29 cellular contexts compared by ENCODE assay signal in genomic region chr14:101616202-101616601, GRCh38.
"Had no signal": no experiment of that assay in that cellular context is flagged by ENCODE, and none has a peak within 500 bp of the region (broad histone marks: within the 10 kb centered on the region; RNA-seq: fewer than 3 reads in every experiment).

No MANE protein-coding gene starts in this region.

- DNase-seq: stimulated activated CD4-positive, alpha-beta T cell treated with anti-CD3 and anti-CD28 coated beads, Interleukin-2, amount 100 ng/mL, for 48 hours; stimulated activated CD4-positive, alpha-beta T cell treated with anti-CD3 and anti-CD28 coated beads, Interleukin-4, amount 100 ng/mL, for 1 hour; stimulated activated CD4-positive, alpha-beta T cell treated with anti-CD3 and anti-CD28 coated beads, Interleukin-4, amount 100 ng/mL, for 24 hours; stimulated activated CD4-positive, alpha-beta T cell treated with anti-CD3 and anti-CD28 coated beads, Interleukin-4, amount 100 ng/mL, for 4 hours; stimulated activated CD8-positive, alpha-beta memory T cell treated with anti-CD3 and anti-CD28 coated beads, Interleukin-4, amount 100 ng/mL, for 48 hours; stimulated activated naive B cell treated with anti-CD40 and anti-IgM and Interleukin-4, amounts not matched to agents 10 μg/mL and 1 μg/mL and 100 μg/mL, for 72 hours; stimulated activated naive CD4-positive, alpha-beta T cell; stimulated activated naive CD4-positive, alpha-beta T cell treated with Interleukin-2 at 50 U/mL for 16 hours; stimulated activated naive CD8-positive, alpha-beta T cell treated with anti-CD3 and anti-CD28 coated beads, Interleukin-15, amount 100 ng/mL, for 72 hours; stimulated activated naive CD8-positive, alpha-beta T cell treated with anti-CD3 and anti-CD28 coated beads, Interleukin-15, Interleukin-2, amounts not matched to agents 100 U/mL and 50 U/mL, for 24 hours; stomach; substantia nigra; testis; thyroid gland; tibial artery; transverse colon; trophoblast cell; upper lobe of left lung; upper lobe of right lung; uterus had no signal

- H3K4me1 Mint-ChIP-seq: stimulated activated effector memory CD8-positive, alpha-beta T cell treated with anti-CD3 and anti-CD28 coated beads, Interleukin-12 subunit alpha, Interleukin-12 subunit beta, amount 100 ng/mL, for 72 hours; stimulated activated memory B cell treated with anti-CD40 and anti-IgM and Interleukin-4, amounts not matched to agents 10 μg/mL and 1 μg/mL and 100 μg/mL, for 72 hours; stimulated activated naive B cell treated with anti-CD40 and anti-IgM and Interleukin-4, amounts not matched to agents 10 μg/mL and 1 μg/mL and 100 μg/mL, for 72 hours; stimulated activated naive CD8-positive, alpha-beta T cell treated with anti-CD3 and anti-CD28 coated beads, Interleukin-15, amount 100 ng/mL, for 72 hours had no signal

- ATAC-seq: stimulated activated effector memory CD8-positive, alpha-beta T cell treated with anti-CD3 and anti-CD28 coated beads, Interleukin-12 subunit alpha, Interleukin-12 subunit beta, amount 100 ng/mL, for 72 hours; stimulated activated memory B cell treated with anti-CD40 and anti-IgM and Interleukin-4, amounts not matched to agents 10 μg/mL and 1 μg/mL and 100 μg/mL, for 72 hours; stimulated activated naive B cell treated with anti-CD40 and anti-IgM and Interleukin-4, amounts not matched to agents 10 μg/mL and 1 μg/mL and 100 μg/mL, for 72 hours; stimulated activated naive CD8-positive, alpha-beta T cell treated with anti-CD3 and anti-CD28 coated beads, Interleukin-15, amount 100 ng/mL, for 72 hours; stimulated activated naive CD8-positive, alpha-beta T cell treated with anti-CD3 and anti-CD28 coated beads, Interleukin-15, Interleukin-2, amounts not matched to agents 100 U/mL and 50 U/mL, for 24 hours; upper lobe of right lung had no signal

- H3K27me3 ChIP-seq: testis, thyroid gland, tibial nerve, upper lobe of left lung, uterus, vagina had no signal

- H3K4me3 Mint-ChIP-seq: stimulated activated effector memory CD8-positive, alpha-beta T cell treated with anti-CD3 and anti-CD28 coated beads, Interleukin-12 subunit alpha, Interleukin-12 subunit beta, amount 100 ng/mL, for 72 hours; stimulated activated memory B cell treated with anti-CD40 and anti-IgM and Interleukin-4, amounts not matched to agents 10 μg/mL and 1 μg/mL and 100 μg/mL, for 72 hours; stimulated activated naive B cell treated with anti-CD40 and anti-IgM and Interleukin-4, amounts not matched to agents 10 μg/mL and 1 μg/mL and 100 μg/mL, for 72 hours; stimulated activated naive CD8-positive, alpha-beta T cell treated with anti-CD3 and anti-CD28 coated beads, Interleukin-15, amount 100 ng/mL, for 72 hours; stimulated activated naive CD8-positive, alpha-beta T cell treated with anti-CD3 and anti-CD28 coated beads, Interleukin-15, Interleukin-2, amounts not matched to agents 100 ng/mL and 50 ng/mL, for 24 hours; type B pancreatic cell had no signal

- H3K36me3 Mint-ChIP-seq: stimulated activated effector memory CD8-positive, alpha-beta T cell treated with anti-CD3 and anti-CD28 coated beads, Interleukin-12 subunit alpha, Interleukin-12 subunit beta, amount 100 ng/mL, for 72 hours; stimulated activated memory B cell treated with anti-CD40 and anti-IgM and Interleukin-4, amounts not matched to agents 10 μg/mL and 1 μg/mL and 100 μg/mL, for 72 hours; type B pancreatic cell had no signal

- H3K4me1 ChIP-seq: stomach, suprapubic skin, testis, thyroid gland, tibial artery, tibial nerve, transverse colon, upper lobe of left lung, upper lobe of right lung, uterus, vagina had no signal

- H3K27ac Mint-ChIP-seq: stimulated activated effector memory CD8-positive, alpha-beta T cell treated with anti-CD3 and anti-CD28 coated beads, Interleukin-12 subunit alpha, Interleukin-12 subunit beta, amount 100 ng/mL, for 72 hours; stimulated activated memory B cell treated with anti-CD40 and anti-IgM and Interleukin-4, amounts not matched to agents 10 μg/mL and 1 μg/mL and 100 μg/mL, for 72 hours; stimulated activated naive B cell treated with anti-CD40 and anti-IgM and Interleukin-4, amounts not matched to agents 10 μg/mL and 1 μg/mL and 100 μg/mL, for 72 hours; stimulated activated naive CD8-positive, alpha-beta T cell treated with anti-CD3 and anti-CD28 coated beads, Interleukin-15, amount 100 ng/mL, for 72 hours; stimulated activated naive CD8-positive, alpha-beta T cell treated with anti-CD3 and anti-CD28 coated beads, Interleukin-15, Interleukin-2, amounts not matched to agents 100 ng/mL and 50 ng/mL, for 24 hours; type B pancreatic cell had no signal

- H3K36me3 ChIP-seq: stomach, suprapubic skin, thoracic aorta, thyroid gland, tibial artery, tibial nerve, transverse colon, upper lobe of left lung, upper lobe of right lung, uterus, vagina had no signal

- H3K4me3 ChIP-seq: stomach, suprapubic skin, testis, thoracic aorta, thyroid gland, tibial artery, tibial nerve, transverse colon, upper lobe of left lung, upper lobe of right lung, uterus, vagina had no signal

- H3K9me3 ChIP-seq: suprapubic skin, testis, thoracic aorta, thyroid gland, tibial nerve, transverse colon, upper lobe of left lung, upper lobe of right lung, uterus, vagina had no signal

- H3K9me3 Mint-ChIP-seq: stimulated activated effector memory CD8-positive, alpha-beta T cell treated with anti-CD3 and anti-CD28 coated beads, Interleukin-12 subunit alpha, Interleukin-12 subunit beta, amount 100 ng/mL, for 72 hours; stimulated activated naive CD8-positive, alpha-beta T cell treated with anti-CD3 and anti-CD28 coated beads, Interleukin-15, amount 100 ng/mL, for 72 hours; stimulated activated naive CD8-positive, alpha-beta T cell treated with anti-CD3 and anti-CD28 coated beads, Interleukin-15, Interleukin-2, amounts not matched to agents 100 ng/mL and 50 ng/mL, for 24 hours; type B pancreatic cell had no signal

- H3K27ac ChIP-seq: stomach, suprapubic skin, testis, thoracic aorta, thyroid gland, tibial artery, tibial nerve, transverse colon, upper lobe of left lung, upper lobe of right lung, uterus, vagina had no signal

- FAIRE-seq: urothelium cell line had no signal
